7 cellular contexts compared by ENCODE assay signal in genomic region chr6:35599761-35600658, GRCh38.
A peak's percentile ranks its signal among the peaks of the same experiment; 100 is the strongest.
DNase-seq lines count a peak whose midpoint lies in the region; ATAC-seq and TF ChIP-seq lines count a peak whose summit lies in the region.

No MANE protein-coding gene starts in this region.

- H3K27me3 Mint-ChIP-seq in activated naive CD8-positive, alpha-beta T cell treated with anti-CD3 and anti-CD28 coated beads for 36 hours, result no peaks in the 10 kb centered on the region

- intact Hi-C loops in left lung (cut with DNase I), result no loop called here

- H3F3A ChIP-seq in MM.1S (ENCODE audit: insufficient read depth, low read length), result peaks cover 7% of the 10 kb centered on the region; the same call in 1 of the 2 replicates

- H3K36me3 Mint-ChIP-seq in activated naive CD8-positive, alpha-beta T cell treated with anti-CD3 and anti-CD28 coated beads for 36 hours, result peaks cover 46% of the 10 kb centered on the region

- H3K9me3 ChIP-seq in MM.1S (replicated peaks; ENCODE audit: insufficient read depth, low read length) (no peaks in the 10 kb centered on the region), left lung (no peaks in the 10 kb centered on the region), stomach smooth muscle (ENCODE audit: control insufficient read depth in 2 of 2, low read length in 2 of 2) (no peaks in the 10 kb centered on the region)

- H3K9ac ChIP-seq in MM.1S (ENCODE audit: low read length), result no peak overlapping the region
- peak overlapping the region in 1 of 2 donors; percentile 84 for H3K9ac ChIP-seq in stomach smooth muscle (ENCODE audit: low read length in 2 of 2)

- peak overlapping the region; percentile 79 for H3K27ac Mint-ChIP-seq in activated naive CD8-positive, alpha-beta T cell treated with anti-CD3 and anti-CD28 coated beads for 36 hours

- H3K4me3 ChIP-seq in MM.1S (ENCODE audit: low read length), result no peak overlapping the region
- no peak overlapping the region for H3K4me3 ChIP-seq in left lung
- H3K4me3 ChIP-seq in stomach smooth muscle (ENCODE audit: low read length in 2 of 2), result no peak overlapping the region

- DNase-seq in MM.1S (no peak), left lung (no peak), NCI-H526 treated with DMSO at 0.1 percent for 48 hours (lab: John Stamatoyannopoulos, UW) (no peak), MV-4-11 (lab: John Stamatoyannopoulos, UW) (no peak), omental fat pad (ENCODE audit: low spot score) (no peak)
- no peak for DNase-seq in activated naive CD8-positive, alpha-beta T cell treated with anti-CD3 and anti-CD28 coated beads for 36 hours

- ATAC-seq in left lung (no peak), omental fat pad (ENCODE audit: low FRiP score) (no peak)

- TF ChIP-seq CTCF in MM.1S (IDR thresholded peaks at IDR 0.05; ENCODE audit: low read length), result no peak
- no peak for TF ChIP-seq CTCF in left lung (IDR thresholded peaks at IDR 0.05)
- TF ChIP-seq CTCF in omental fat pad (IDR thresholded peaks at IDR 0.05), result no peak

- peaks cover 72% of the 10 kb centered on the region for H3K4me1 Mint-ChIP-seq in activated naive CD8-positive, alpha-beta T cell treated with anti-CD3 and anti-CD28 coated beads for 36 hours

- H3K27ac ChIP-seq in MM.1S (ENCODE audit: low read length) (no peak overlapping the region), left lung (peak overlapping the region; percentile 82 to 91), stomach smooth muscle (ENCODE audit: low read length) (peak overlapping the region; percentile 98)

- no peaks in the 10 kb centered on the region for H4K20me1 ChIP-seq in MM.1S (ENCODE audit: insufficient read depth, low read length)

- H3K9me2 ChIP-seq in MM.1S (replicated peaks; ENCODE audit: insufficient read depth, low read length), result no peaks in the 10 kb centered on the region

- H3K4me2 ChIP-seq in MM.1S (ENCODE audit: low read depth, low read length), result peak overlapping the region; percentile 61; the same call in 1 of the 2 replicates

- H3K27me3 ChIP-seq in MM.1S (replicated peaks; ENCODE audit: insufficient read depth, low read length), result no peaks in the 10 kb centered on the region
- H3K27me3 ChIP-seq in left lung, result no peaks in the 10 kb centered on the region
- H3K27me3 ChIP-seq in stomach smooth muscle (ENCODE audit: control insufficient read depth in 1 of 2, insufficient read depth in 2 of 2, low read length in 2 of 2), result no peaks in the 10 kb centered on the region

- peaks cover 3% of the 10 kb centered on the region for H3K9me3 Mint-ChIP-seq in activated naive CD8-positive, alpha-beta T cell treated with anti-CD3 and anti-CD28 coated beads for 36 hours

- H2AFZ ChIP-seq in MM.1S (ENCODE audit: low read length), result no peak overlapping the region

- no peaks in the 10 kb centered on the region for H3K36me3 ChIP-seq in MM.1S (replicated peaks; ENCODE audit: insufficient read depth, low read length)
- peaks cover 0 to 35% of the 10 kb centered on the region in 2 donors for H3K36me3 ChIP-seq in left lung
- peaks cover 0 to 11% of the 10 kb centered on the region in 2 donors for H3K36me3 ChIP-seq in stomach smooth muscle (ENCODE audit: control insufficient read depth in 2 of 2, insufficient read depth in 2 of 2, low read length in 2 of 2)

- peak overlapping the region; percentile 11 for H3K4me3 Mint-ChIP-seq in activated naive CD8-positive, alpha-beta T cell treated with anti-CD3 and anti-CD28 coated beads for 36 hours

- H3K79me2 ChIP-seq in MM.1S (ENCODE audit: low read length), result no peaks in the 10 kb centered on the region

- H3K4me1 ChIP-seq in MM.1S (ENCODE audit: low read length) (peaks cover 19% of the 10 kb centered on the region), left lung (peaks cover 28 to 96% of the 10 kb centered on the region in 2 donors), stomach smooth muscle (ENCODE audit: control insufficient read depth, insufficient read depth, low read length) (peaks cover 36% of the 10 kb centered on the region)
